Comparison of ENCODE assay signal across 18 cellular contexts in genomic region chr1:58568271-58568860, GRCh38. TPM values are rescaled to one million over a fixed set of nuclear protein-coding genes. Genes with fewer than 3 reads are reported as not detected.
A peak's percentile ranks its signal among the peaks of the same experiment; 100 is the strongest.
DNase-seq lines count a peak whose midpoint lies in the region; ATAC-seq and TF ChIP-seq lines count a peak whose summit lies in the region.
"Had no signal": no experiment of that assay in that cellular context is flagged by ENCODE, and none has a peak within 500 bp of the region (broad histone marks: within the 10 kb centered on the region; RNA-seq: fewer than 3 reads in every experiment).

No MANE protein-coding gene starts in this region.

- peaks cover 0 to 3% (median 0%) of the 10 kb centered on the region in 3 donors for H3K27me3 ChIP-seq in psoas muscle (ENCODE audit: insufficient read depth in 3 of 3, low read length in 2 of 3)
- H3K27me3 ChIP-seq: BE2C had no signal

- DNase-seq in LHCN-M2 (ENCODE audit: low read depth) (peak; percentile 36), chondrocyte (ENCODE audit: low spot score) (no peak), psoas muscle (no peak), posterior cingulate gyrus (no peak)
- DNase-seq: ACHN; BE2C; C1 segment of cervical spinal cord; CD4-positive, CD25-positive, alpha-beta regulatory T cell; CD8-positive, alpha-beta memory T cell; COR-L47; DMS 273 treated with DMSO at 0.1 percent for 48 hours; HCEC 1CT; KG1 had no signal

- no peak overlapping the region for H3K4me3 Mint-ChIP-seq in chondrocyte (ENCODE audit: unreplicated experiment)
- H3K4me3 Mint-ChIP-seq: CD4-positive, CD25-positive, alpha-beta regulatory T cell; CD8-positive, alpha-beta memory T cell; IgD-negative memory B cell had no signal

- peaks cover 18% of the 10 kb centered on the region for H3K4me1 Mint-ChIP-seq in chondrocyte (ENCODE audit: low read depth)

- H3K9me3 ChIP-seq in psoas muscle, result no peaks in the 10 kb centered on the region
- H3K9me3 ChIP-seq: BE2C had no signal

- H3K36me3 Mint-ChIP-seq in chondrocyte (ENCODE audit: low read depth), result no peaks in the 10 kb centered on the region
- H3K36me3 Mint-ChIP-seq: CD4-positive, CD25-positive, alpha-beta regulatory T cell had no signal

- peak in 3 of 4 donors; percentile 56 to 86 (median 72) for ATAC-seq in psoas muscle
- no peak for ATAC-seq in GM19324 (IDR thresholded peaks at IDR 0.05; ENCODE audit: low FRiP score, unreplicated experiment)
- no peak for ATAC-seq in GM21381 (IDR thresholded peaks at IDR 0.05; ENCODE audit: unreplicated experiment)
- ATAC-seq: HepG2 had no signal

- H3K4me3 ChIP-seq in psoas muscle, result no peak overlapping the region

- intact Hi-C loops in psoas muscle (cut with DNase I) (no loop called here), posterior cingulate gyrus (cut with DNase I) (no loop called here)

- no peak overlapping the region for H3K27ac ChIP-seq in psoas muscle

- peaks cover 21% of the 10 kb centered on the region for H3K4me1 ChIP-seq in psoas muscle
- H3K4me1 ChIP-seq: BE2C had no signal

- no peaks in the 10 kb centered on the region for H3K36me3 ChIP-seq in psoas muscle (ENCODE audit: insufficient read depth in 1 of 2, low read depth in 1 of 2)
- H3K36me3 ChIP-seq: BE2C had no signal

- TF ChIP-seq CTCF in chondrocyte (IDR thresholded peaks at IDR 0.05), result no peak
- no peak for TF ChIP-seq CTCF in psoas muscle (IDR thresholded peaks at IDR 0.05)

- WGBS in psoas muscle, 3 donors, result 38 to 43% (median 43%) methylated on average over 4 of the region's 4 CpGs

- peak overlapping the region; percentile 34 for H3K27ac Mint-ChIP-seq in chondrocyte (ENCODE audit: unreplicated experiment)
- H3K27ac Mint-ChIP-seq: CD4-positive, CD25-positive, alpha-beta regulatory T cell; CD8-positive, alpha-beta memory T cell; IgD-negative memory B cell had no signal

- H3K9me3 Mint-ChIP-seq in chondrocyte (ENCODE audit: low read depth), result peaks cover 4% of the 10 kb centered on the region

- H3K27me3 Mint-ChIP-seq in chondrocyte (ENCODE audit: low read depth), result peaks cover 28% of the 10 kb centered on the region

RNA-seq across cellular contexts. Expression of gene TACSTD2, which starts 8.7 kb away (rescaled TPM):
- total RNA-seq in LHCN-M2 (2014; rRNA removed) (not detected in 2 replicates), chondrocyte (0.22 to 0.33 TPM (median 0.30 TPM) in 3 replicates), psoas muscle (under 1 TPM; 0.12 to 0.22 (median 0.16) TPM)
- not detected for polyA plus RNA-seq in LHCN-M2 (2012)
- under 1 TPM; 0.25 to 0.34 (median 0.30) TPM for polyA plus RNA-seq in psoas muscle
- total RNA-seq: CD4-positive, CD25-positive, alpha-beta regulatory T cell; CD8-positive, alpha-beta memory T cell; H4; HepG2 had no signal
- polyA plus RNA-seq: CD8-positive, alpha-beta memory T cell; HepG2; IgD-negative memory B cell had no signal

RNA-seq across cellular contexts. Expression of gene OMA1, which starts 21.8 kb away (rescaled TPM):
- total RNA-seq in LHCN-M2 (2014; rRNA removed) (11.7 and 20.6 TPM in 2 replicates), chondrocyte (8.9 to 9.3 TPM (median 9.0 TPM) in 3 replicates), psoas muscle (10 to 100 TPM; 16.5 to 30.4 (median 23.7) TPM)
- polyA plus RNA-seq in LHCN-M2 (2012), result 6.4 TPM
- 10 to 100 TPM in 1 of 3 donors, 1 to 10 TPM in 2; 8.2 to 22.0 (median 9.8) TPM for polyA plus RNA-seq in psoas muscle

Comparison
In these comparisons a context has a peak if more than half of its experiments do, and no peak if none do; other contexts are left out.
1. ATAC-seq: peak in psoas muscle (3 of 4); none in GM19324 (single experiment) and GM21381 (single experiment).